ENCODE assay signal across 8 cellular contexts in the genomic region with DNA sequence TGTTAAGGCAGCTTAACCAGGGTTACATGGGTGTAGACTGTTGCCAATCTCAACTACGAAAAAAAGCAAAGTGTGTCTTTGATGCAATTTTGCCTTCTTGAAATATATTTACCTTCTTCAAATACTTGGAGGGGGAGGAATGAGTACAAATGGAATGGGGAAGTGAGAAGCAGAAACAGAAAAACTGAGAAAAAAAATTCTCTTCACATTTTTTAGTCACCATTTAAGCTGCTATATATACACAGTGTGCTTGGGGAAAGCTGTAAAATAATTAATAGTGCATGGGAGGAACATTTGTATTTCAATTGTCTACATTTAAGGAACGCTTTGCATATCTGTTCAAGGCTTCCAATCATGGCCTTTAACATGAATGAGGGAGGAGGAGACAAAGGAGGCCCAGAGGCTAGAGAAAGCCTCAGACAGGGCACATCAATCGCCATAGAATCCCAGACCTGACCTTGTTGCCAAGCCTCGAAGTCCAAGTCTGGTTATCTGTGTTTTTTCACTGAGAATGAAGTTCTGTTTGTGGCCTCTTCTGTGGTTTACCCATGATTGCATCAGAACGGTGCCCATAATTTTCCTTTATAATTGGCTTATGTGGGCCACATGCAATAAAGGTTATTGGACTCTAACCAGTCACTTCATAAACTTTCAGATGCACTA.
DNase-seq lines count a peak whose midpoint lies in the region; ATAC-seq, FAIRE-seq and TF ChIP-seq lines count a peak whose summit lies in the region.

No MANE protein-coding gene starts in this region.

- H3K9me3 ChIP-seq in Karpas-422 (ENCODE audit: low read length) (no peaks in the 10 kb centered on the region), K562 (replicated peaks; ENCODE audit: control insufficient read depth, insufficient read depth, low read depth, low read length) (no peaks in the 10 kb centered on the region), trophoblast cell (ENCODE audit: insufficient read depth, low read depth, low read length) (no peaks in the 10 kb centered on the region)

- in situ Hi-C loops in K562 (cut with MboI), result loop anchor here (25.0 kb wide), 1 partner anchor 1449 kb away; no protein-coding TSS in a partner anchor

- H3K27ac ChIP-seq in Karpas-422 (ENCODE audit: low read length) (peak overlapping the region; percentile 10; the same call in 1 of the 2 replicates), K562 (ENCODE audit: extremely low read depth, low read depth, low read length) (no peak overlapping the region), trophoblast cell (ENCODE audit: low read depth, low read length) (no peak overlapping the region)

- peak; percentile 66 for ATAC-seq in GM21390 (IDR thresholded peaks at IDR 0.05; ENCODE audit: unreplicated experiment)
- ATAC-seq in K562, result peak; percentile 84

- no peak overlapping the region for H3K14ac ChIP-seq in trophoblast cell (ENCODE audit: low read length)

- DNase-seq in BJ (ENCODE audit: low read depth) (peak; percentile 17), Karpas-422 (peak; percentile 55), K562 (ENCODE audit: extremely low read depth in 1 of 4, low spot score in 3 of 4) (peak in 1 of 4 experiments; percentile 3), trophoblast cell (peak in 1 of 2 donors; percentile 48), cerebellum (ENCODE audit: low spot score) (no peak), GM19240 (ENCODE audit: insufficient read length, low spot score) (no peak)
- no peak for DNase-seq in stimulated activated CD4-positive, alpha-beta T cell treated with anti-CD3 and anti-CD28 coated beads, Interleukin-1b, Interleukin-23, amount 100 ng/mL, for 48 hours

- 8% methylated on average over 5 of the region's 5 CpGs for WGBS in K562 (ENCODE audit: insufficient coverage, low coverage, missing lambda C conversion rate)
- WGBS in trophoblast cell (ENCODE audit: extremely low coverage, insufficient coverage, insufficient read length), result no CpG with 5 or more reads among the region's 5 CpGs

- H3K4me3 ChIP-seq in BJ (ENCODE audit: low read depth, low read length) (no peak overlapping the region), Karpas-422 (ENCODE audit: low read length) (no peak overlapping the region), K562 (no peak overlapping the region), trophoblast cell (ENCODE audit: low read depth, low read length) (no peak overlapping the region)

- H2BK5ac ChIP-seq in trophoblast cell (ENCODE audit: low read depth, low read length, poor library complexity), result peak overlapping the region; percentile 27

- no peak for TF ChIP-seq CTCF in BJ (IDR thresholded peaks at IDR 0.05; ENCODE audit: insufficient read depth, low read depth, low read length)
- TF ChIP-seq CTCF in K562 (IDR thresholded peaks at IDR 0.05 in 2 of 3, conservative IDR thresholded peaks at IDR 0.05 in 1 of 3; ENCODE audit: insufficient read depth in 2 of 3, low read depth in 1 of 3, low read length in 3 of 3), result no peak

- H2AK5ac ChIP-seq in trophoblast cell (ENCODE audit: low read length), result no peak overlapping the region

- H3K18ac ChIP-seq in trophoblast cell (ENCODE audit: low read length), result no peak overlapping the region

- TF ChIP-seq POLR2A in K562 (conservative IDR thresholded peaks at IDR 0.05), result no peak

- H3K79me1 ChIP-seq in trophoblast cell (ENCODE audit: low read length), result no peaks in the 10 kb centered on the region

- H2BK12ac ChIP-seq in trophoblast cell (ENCODE audit: low read length), result no peak overlapping the region

- H2BK120ac ChIP-seq in trophoblast cell (ENCODE audit: insufficient read depth, low read length, poor library complexity), result no peak overlapping the region

- POLR2A ChIA-PET in BJ (lab: Charles Lee) (no interaction called here), K562 (lab: Yijun Ruan, JAX) (no interaction called here)

- H3K9ac ChIP-seq in Karpas-422 (ENCODE audit: low read length), result peak overlapping the region; percentile 41
- no peak overlapping the region for H3K9ac ChIP-seq in K562 (ENCODE audit: insufficient read depth in 1 of 2, low read depth in 2 of 2, low read length in 2 of 2)
- H3K9ac ChIP-seq in trophoblast cell (ENCODE audit: low read length), result no peak overlapping the region

- no peaks in the 10 kb centered on the region for H3K36me3 ChIP-seq in BJ (ENCODE audit: control insufficient read depth, insufficient read depth, low read length)
- H3K36me3 ChIP-seq in Karpas-422 (ENCODE audit: insufficient read depth, low read length), result no peaks in the 10 kb centered on the region
- H3K36me3 ChIP-seq in K562 (ENCODE audit: control insufficient read depth, insufficient read depth, low read length), result no peaks in the 10 kb centered on the region
- no peaks in the 10 kb centered on the region for H3K36me3 ChIP-seq in trophoblast cell (ENCODE audit: control insufficient read depth in 1 of 2, insufficient read depth in 2 of 2, low read length in 2 of 2)

- no peak overlapping the region for H4K12ac ChIP-seq in trophoblast cell (ENCODE audit: low read depth, low read length)

- H3K4me2 ChIP-seq in Karpas-422 (ENCODE audit: low read depth, low read length, poor library complexity, severe bottlenecking) (peak overlapping the region; percentile 6), K562 (ENCODE audit: insufficient read depth, low read length) (no peak overlapping the region), trophoblast cell (ENCODE audit: low read length) (no peak overlapping the region)

- TF ChIP-seq RAD21 in K562 (CRISPR knock-in tag; conservative IDR thresholded peaks at IDR 0.05 in 1 of 2, IDR thresholded peaks at IDR 0.05 in 1 of 2), result no peak

- H4K91ac ChIP-seq in trophoblast cell (ENCODE audit: low read depth, low read length), result no peak overlapping the region

- H3K79me2 ChIP-seq in Karpas-422 (ENCODE audit: low read length), result no peaks in the 10 kb centered on the region
- no peaks in the 10 kb centered on the region for H3K79me2 ChIP-seq in K562 (ENCODE audit: control insufficient read depth, insufficient read depth, low read length)
- H3K79me2 ChIP-seq in trophoblast cell (ENCODE audit: control insufficient read depth, insufficient read depth, low read length, poor library complexity), result no peaks in the 10 kb centered on the region

- intact Hi-C loops in K562 (cut with micrococcal nuclease), result loop anchor here (1.0 to 2.0 kb wide), 3 partner anchors 61 to 1474 kb away; no protein-coding TSS in a partner anchor

- BruUV-seq in K562 (replicated peaks; lab: Mats Ljungman, UMichigan), result no TSS peak

- H4K20me1 ChIP-seq in Karpas-422 (ENCODE audit: insufficient read depth, low read depth, low read length), result no peaks in the 10 kb centered on the region
- H4K20me1 ChIP-seq in K562 (replicated peaks; ENCODE audit: control insufficient read depth, insufficient read depth, low read length), result no peaks in the 10 kb centered on the region

- CTCF ChIA-PET in BJ (lab: Yijun Ruan, JAX) (interaction anchor here (0.5 to 4.4 kb wide), 30 partner anchors 9 to 1480 kb away, joined by 3 to 51 read pairs (median 4); no protein-coding TSS in a partner anchor), K562 (lab: Yijun Ruan, JAX; ENCODE audit: low intra/inter-chr PET ratio) (interaction anchor here (1.7 kb wide), 1 partner anchor 1158 kb away, joined by 6 read pairs; no protein-coding TSS in a partner anchor)

- H3K9me2 ChIP-seq in Karpas-422 (replicated peaks; ENCODE audit: insufficient read depth, low read length), result no peaks in the 10 kb centered on the region

- no peak; the same call in 1 of the 2 replicates for TF ChIP-seq EP300 in K562 (IDR thresholded peaks at IDR 0.05; ENCODE audit: low read length)

- H2AFZ ChIP-seq in Karpas-422 (ENCODE audit: low read length) (peak overlapping the region; percentile 82), K562 (ENCODE audit: low read depth, low read length) (peak overlapping the region; percentile 67; the same call in 1 of the 2 replicates), trophoblast cell (ENCODE audit: insufficient read depth, low read length, poor library complexity) (no peak overlapping the region)

- H3K4ac ChIP-seq in trophoblast cell (ENCODE audit: low read depth, low read length), result no peak overlapping the region

- H3K27me3 ChIP-seq in BJ (ENCODE audit: control insufficient read depth, insufficient read depth, low read length) (no peaks in the 10 kb centered on the region), Karpas-422 (ENCODE audit: low read length) (no peaks in the 10 kb centered on the region), K562 (ENCODE audit: control insufficient read depth in 2 of 2, insufficient read depth in 2 of 2, low read length in 2 of 2) (no peaks in the 10 kb centered on the region), trophoblast cell (ENCODE audit: insufficient read depth, low read length) (no peaks in the 10 kb centered on the region)

- no peak for FAIRE-seq in K562 (lab: Jason Lieb, UNC)

- no peak overlapping the region for H3K23ac ChIP-seq in trophoblast cell (ENCODE audit: low read length)

- H3K4me1 ChIP-seq in Karpas-422 (ENCODE audit: low read length) (peaks cover 10% of the 10 kb centered on the region), K562 (replicated peaks in 1 of 2; ENCODE audit: control insufficient read depth in 2 of 2, insufficient read depth in 2 of 2, low read length in 2 of 2) (0 out of 5 replicates have a peak, but pooled peaks cover 0 to 3% of the 10 kb centered on the region in 2 experiments), trophoblast cell (ENCODE audit: control insufficient read depth in 1 of 2, insufficient read depth in 2 of 2, low read length in 2 of 2) (no peaks in the 10 kb centered on the region)

- no peaks in the 10 kb centered on the region for H3K9me1 ChIP-seq in K562 (ENCODE audit: control insufficient read depth, insufficient read depth, low read length)

- no peak overlapping the region for H4K8ac ChIP-seq in trophoblast cell (ENCODE audit: low read depth, low read length)

TF ChIP-seq in K562, 482 proteins besides CTCF, POLR2A, EP300 and RAD21 (continues in another document):
- no peak for TF ChIP-seq TAF15 (IDR thresholded peaks at IDR 0.05; ENCODE audit: low read depth, low read length)
- no peak for TF ChIP-seq MAZ (CRISPR knock-in tag; conservative IDR thresholded peaks at IDR 0.05 in 1 of 2, IDR thresholded peaks at IDR 0.05 in 1 of 2)
- no peak for TF ChIP-seq POLR2G (IDR thresholded peaks at IDR 0.05; ENCODE audit: low read depth, low read length)
- no peak for TF ChIP-seq MEIS2 (IDR thresholded peaks at IDR 0.05; ENCODE audit: partially characterized antibody)
- TF ChIP-seq MTA2 (IDR thresholded peaks at IDR 0.05; ENCODE audit: low read depth), result no peak
- TF ChIP-seq ZKSCAN8 (CRISPR knock-in tag; IDR thresholded peaks at IDR 0.05), result no peak
- TF ChIP-seq, protein P1, sequence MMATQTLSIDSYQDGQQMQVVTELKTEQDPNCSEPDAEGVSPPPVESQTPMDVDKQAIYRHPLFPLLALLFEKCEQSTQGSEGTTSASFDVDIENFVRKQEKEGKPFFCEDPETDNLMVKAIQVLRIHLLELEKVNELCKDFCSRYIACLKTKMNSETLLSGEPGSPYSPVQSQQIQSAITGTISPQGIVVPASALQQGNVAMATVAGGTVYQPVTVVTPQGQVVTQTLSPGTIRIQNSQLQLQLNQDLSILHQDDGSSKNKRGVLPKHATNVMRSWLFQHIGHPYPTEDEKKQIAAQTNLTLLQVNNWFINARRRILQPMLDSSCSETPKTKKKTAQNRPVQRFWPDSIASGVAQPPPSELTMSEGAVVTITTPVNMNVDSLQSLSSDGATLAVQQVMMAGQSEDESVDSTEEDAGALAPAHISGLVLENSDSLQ (IDR thresholded peaks at IDR 0.05), result no peak
- no peak for TF ChIP-seq RFX7 (CRISPR knock-in tag; IDR thresholded peaks at IDR 0.05)

Comparison
In these comparisons a context has a peak if more than half of its experiments do, and no peak if none do; other contexts are left out.
1. DNase-seq: peak in BJ (single experiment) and Karpas-422 (single experiment); none in cerebellum (single experiment), GM19240 (single experiment) and stimulated activated CD4-positive, alpha-beta T cell treated with anti-CD3 and anti-CD28 coated beads, Interleukin-1b, Interleukin-23, amount 100 ng/mL, for 48 hours (single experiment).